In the genomic region with DNA sequence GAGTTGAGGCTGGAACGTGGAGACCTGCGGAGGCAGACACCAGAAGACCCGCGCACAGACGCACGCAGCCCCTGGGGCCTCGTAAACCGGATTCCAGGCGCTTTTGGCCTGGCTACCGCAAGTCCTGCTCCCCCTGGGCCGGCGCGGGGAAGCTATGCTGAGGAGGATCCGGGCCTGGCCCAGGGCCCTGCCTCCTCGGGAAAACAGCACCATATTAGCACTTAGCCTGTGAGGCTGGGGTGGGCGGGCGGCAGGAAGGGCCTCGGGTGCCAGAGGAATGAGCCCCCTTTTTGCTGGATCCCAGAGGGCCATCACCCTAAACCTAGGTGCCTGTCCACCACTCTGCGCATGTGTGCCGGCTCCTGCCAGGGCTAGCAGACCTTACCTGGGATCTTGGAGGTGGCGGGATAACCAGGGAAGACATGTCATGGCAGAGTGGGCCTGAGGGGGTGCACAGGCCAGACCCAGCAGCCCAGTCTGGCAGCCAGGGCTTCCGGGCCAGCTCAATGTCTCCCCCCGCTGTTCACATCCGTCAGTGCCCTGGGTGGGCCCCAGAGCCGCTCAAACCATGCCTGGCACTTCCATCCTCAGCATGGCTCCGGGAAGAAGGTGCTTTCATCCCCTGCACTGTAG, we compare ENCODE assay signal across 2 cellular contexts.
TF ChIP-seq lines count a peak whose summit lies in the region.

No MANE protein-coding gene starts in this region.

TF ChIP-seq in Ishikawa, 13 proteins besides CTCF, POLR2A, EP300 and RAD21:
- TF ChIP-seq CREB1 (IDR thresholded peaks at IDR 0.05; ENCODE audit: low read depth): no peak

TF ChIP-seq in endothelial cell of umbilical vein, 7 proteins besides CTCF, POLR2A, EP300 and RAD21:
- TF ChIP-seq, protein P1, sequence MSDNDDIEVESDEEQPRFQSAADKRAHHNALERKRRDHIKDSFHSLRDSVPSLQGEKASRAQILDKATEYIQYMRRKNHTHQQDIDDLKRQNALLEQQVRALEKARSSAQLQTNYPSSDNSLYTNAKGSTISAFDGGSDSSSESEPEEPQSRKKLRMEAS (IDR thresholded peaks at IDR 0.05; ENCODE audit: insufficient read depth, insufficient read length): no peak
- no peak for TF ChIP-seq POLR2AphosphoS5 (IDR thresholded peaks at IDR 0.05; ENCODE audit: insufficient read depth, low read depth, low read length)
- no peak for TF ChIP-seq GATA2 (IDR thresholded peaks at IDR 0.05; ENCODE audit: insufficient read depth, insufficient read length, low read depth, low read length)
- TF ChIP-seq MYC (IDR thresholded peaks at IDR 0.05; ENCODE audit: low read depth, low read length): no peak
- TF ChIP-seq JUN (IDR thresholded peaks at IDR 0.05; ENCODE audit: borderline replicate concordance, insufficient read depth, insufficient read length, low read depth): no peak
- no peak for TF ChIP-seq EZH2 (IDR thresholded peaks at IDR 0.05; ENCODE audit: borderline replicate concordance, low read depth, low read length, severe bottlenecking)
- TF ChIP-seq FOS (IDR thresholded peaks at IDR 0.05; ENCODE audit: borderline replicate concordance, insufficient read depth, low read length): no peak
